ENCODE assay signal across 16 cellular contexts in the genomic region with DNA sequence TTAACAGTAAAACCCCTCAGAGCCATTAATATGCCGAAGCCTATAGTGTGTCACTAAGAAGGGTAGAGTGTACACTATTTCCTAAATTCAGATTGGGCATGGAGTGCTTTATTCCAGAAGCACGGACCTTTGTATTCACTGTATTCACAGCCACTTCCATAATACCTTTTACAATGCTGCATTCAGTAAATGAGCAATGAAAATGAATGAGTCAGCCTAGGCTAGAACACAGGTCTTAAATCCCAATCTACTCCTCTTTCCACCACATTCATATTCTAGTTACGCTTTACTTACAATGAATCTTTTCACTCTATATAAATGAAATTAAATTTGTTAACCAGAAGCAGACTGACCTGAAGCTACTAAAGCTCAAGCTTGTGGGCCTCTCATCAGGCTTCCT.
"Had no signal": no experiment of that assay in that cellular context is flagged by ENCODE, and none has a peak within 500 bp of the region (broad histone marks: within the 10 kb centered on the region; RNA-seq: fewer than 3 reads in every experiment).

No MANE protein-coding gene starts in this region.

- H3K4me1 ChIP-seq: esophagus muscularis mucosa, thyroid gland had no signal

- H3K9me3 ChIP-seq: esophagus muscularis mucosa, thyroid gland had no signal

- ATAC-seq: activated CD4-positive, CD25-positive, alpha-beta regulatory T cell treated with anti-CD3 and anti-CD28 coated beads, Interleukin-2, amount 50 U/mL, for 24 hours; activated naive CD8-positive, alpha-beta T cell treated with anti-CD3 and anti-CD28 coated beads, Interleukin-2, amount 50 U/mL, for 24 hours had no signal

- DNase-seq: activated CD4-positive, alpha-beta T cell treated with anti-CD3 and anti-CD28 coated beads, Interleukin-2, amount 50 U/mL, for 1 hour; activated CD8-positive, alpha-beta memory T cell treated with anti-CD3 and anti-CD28 coated beads for 24 hours; activated CD8-positive, alpha-beta memory T cell treated with anti-CD3 and anti-CD28 coated beads, Interleukin-2, amount 50 U/mL, for 48 hours; activated effector memory CD4-positive, alpha-beta T cell treated with Interleukin-2 at 50 U/mL for 16 hours; activated naive CD4-positive, alpha-beta T cell treated with anti-CD3 and anti-CD28 coated beads, Interleukin-2, amount 10 ng/mL, durations not matched to agents 7 days and 5 days; activated naive CD8-positive, alpha-beta T cell treated with anti-CD3 and anti-CD28 coated beads, Interleukin-2, amount 50 U/mL, for 24 hours; activated T-cell treated with anti-CD3 and anti-CD28 coated beads, Interleukin-2, amount 50 U/mL, for 48 hours; anterior cingulate cortex; effector CD8-positive, alpha-beta T cell; mesenchymal stem cell; retina; stimulated activated CD8-positive, alpha-beta memory T cell treated with anti-CD3 and anti-CD28 coated beads, Interleukin-4, amount 100 ng/mL, for 48 hours; stimulated activated naive CD4-positive, alpha-beta T cell treated with Interleukin-2 at 50 U/mL for 16 hours; thyroid gland had no signal

- H3K4me3 ChIP-seq: esophagus muscularis mucosa, thyroid gland had no signal

- H3K27me3 ChIP-seq: esophagus muscularis mucosa, thyroid gland had no signal

- H3K36me3 ChIP-seq: esophagus muscularis mucosa, thyroid gland had no signal

- H3K27ac ChIP-seq: esophagus muscularis mucosa, thyroid gland had no signal
